ENCODE assay signal across 7 cellular contexts in genomic region chr7:86615711-86616110, GRCh38. TPM values are rescaled to one million over a fixed set of nuclear protein-coding genes. Genes with fewer than 3 reads are reported as not detected.
"Had no signal": no experiment of that assay in that cellular context is flagged by ENCODE, and none has a peak within 500 bp of the region (broad histone marks: within the 10 kb centered on the region; RNA-seq: fewer than 3 reads in every experiment).

No MANE protein-coding gene starts in this region.

RNA-seq across cellular contexts. Expression of gene GRM3, which starts 28.0 kb away (rescaled TPM):
- total RNA-seq: activated CD4-positive, alpha-beta T cell treated with anti-CD3 and anti-CD28 coated beads, Interleukin-2, amount 10 ng/mL, durations not matched to agents 7 days and 5 days; activated naive CD4-positive, alpha-beta T cell treated with anti-CD3 and anti-CD28 coated beads, Interleukin-2, amount 50 U/mL, for 72 hours; activated T-cell treated with anti-CD3 and anti-CD28 coated beads, Interleukin-2, amount 50 U/mL, for 72 hours; cardiac muscle cell; pancreas; upper lobe of left lung had no signal
- polyA plus RNA-seq: lung had no signal
